In the genomic region with DNA sequence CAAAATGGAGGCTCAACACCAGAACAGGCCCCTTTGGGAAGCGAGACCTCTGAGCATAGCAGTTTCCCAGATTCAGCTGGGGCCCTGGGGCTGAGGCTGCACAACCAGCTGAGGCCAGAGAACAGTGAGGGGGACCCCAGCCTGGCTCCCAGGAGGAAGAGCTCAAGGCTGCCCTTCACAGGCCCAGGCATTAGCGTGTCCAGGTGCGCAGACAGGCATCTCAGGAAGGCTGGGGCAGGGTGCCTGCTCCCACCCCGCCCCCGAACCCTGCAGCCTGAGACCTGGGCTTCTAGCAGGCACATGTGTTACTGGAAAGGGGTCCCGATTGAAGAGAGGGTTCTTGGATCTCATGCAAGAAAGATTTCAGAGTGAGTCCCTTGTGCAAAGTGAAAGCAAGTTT, we compare ENCODE assay signal across 20 cellular contexts. TPM values are rescaled to one million over a fixed set of nuclear protein-coding genes. Genes with fewer than 3 reads are reported as not detected.
DNase-seq lines count a peak whose midpoint lies in the region; FAIRE-seq and TF ChIP-seq lines count a peak whose summit lies in the region.
"Had no signal": no experiment of that assay in that cellular context is flagged by ENCODE, and none has a peak within 500 bp of the region (broad histone marks: within the 10 kb centered on the region; RNA-seq: fewer than 3 reads in every experiment).

No MANE protein-coding gene starts in this region.

- H3K9me3 ChIP-seq in HUES6 (ENCODE audit: control insufficient read depth, insufficient read depth, low read depth, low read length) = 0 out of 2 replicates have a peak, but pooled peaks cover 1% of the 10 kb centered on the region
- H3K9me3 ChIP-seq in endodermal cell (ENCODE audit: control insufficient read depth, low read length) = no peaks in the 10 kb centered on the region
- H3K9me3 ChIP-seq in trophoblast cell (ENCODE audit: insufficient read depth, low read depth, low read length) = peaks cover 1% of the 10 kb centered on the region
- H3K9me3 ChIP-seq: Caco-2 had no signal

- H3K79me1 ChIP-seq in trophoblast cell (ENCODE audit: low read length) = no peaks in the 10 kb centered on the region

- H3K4me2 ChIP-seq in trophoblast cell (ENCODE audit: low read length) = no peak overlapping the region

- H3K4me3 ChIP-seq in HUES6 (ENCODE audit: low read depth, low read length) (no peak overlapping the region), endodermal cell (ENCODE audit: low read length) (no peak overlapping the region), trophoblast cell (ENCODE audit: low read depth, low read length) (no peak overlapping the region)

- no peaks in the 10 kb centered on the region for H3K9me3 Mint-ChIP-seq in endodermal cell
- H3K9me3 Mint-ChIP-seq: CD4-positive, alpha-beta T cell had no signal

- peak overlapping the region; percentile 68 for H4K91ac ChIP-seq in trophoblast cell (ENCODE audit: low read depth, low read length)

- no peaks in the 10 kb centered on the region for H3K36me3 ChIP-seq in HUES6 (ENCODE audit: control insufficient read depth, insufficient read depth, low read length)
- no peaks in the 10 kb centered on the region for H3K36me3 ChIP-seq in endodermal cell (ENCODE audit: control insufficient read depth, insufficient read depth, low read length)
- no peaks in the 10 kb centered on the region for H3K36me3 ChIP-seq in trophoblast cell (ENCODE audit: control insufficient read depth in 1 of 2, insufficient read depth in 2 of 2, low read length in 2 of 2)

- H3K4me1 ChIP-seq in HUES6 (ENCODE audit: control insufficient read depth, insufficient read depth, low read length) (peaks cover 17% of the 10 kb centered on the region), endodermal cell (ENCODE audit: control insufficient read depth, insufficient read depth, low read length) (no peaks in the 10 kb centered on the region), trophoblast cell (ENCODE audit: control insufficient read depth in 1 of 2, insufficient read depth in 2 of 2, low read length in 2 of 2) (peaks cover 0 to 2% of the 10 kb centered on the region in 2 experiments)
- H3K4me1 ChIP-seq: Caco-2 had no signal

- FAIRE-seq in RCC 7860 (lab: Jason Lieb, UNC) = no peak
- FAIRE-seq: D721Med, GM12892, GM18507, H54 had no signal

- no peak overlapping the region for H3K27ac Mint-ChIP-seq in endodermal cell
- H3K27ac Mint-ChIP-seq: CD4-positive, alpha-beta T cell had no signal

- TF ChIP-seq CTCF in endodermal cell (conservative IDR thresholded peaks at IDR 0.05) = no peak

- H3K27me3 Mint-ChIP-seq in endodermal cell (ENCODE audit: insufficient read depth) = no peaks in the 10 kb centered on the region
- H3K27me3 Mint-ChIP-seq: CD4-positive, alpha-beta T cell had no signal

- no peak overlapping the region for H2AK5ac ChIP-seq in trophoblast cell (ENCODE audit: low read length)

- no peak overlapping the region for H4K8ac ChIP-seq in trophoblast cell (ENCODE audit: low read depth, low read length)

- peak overlapping the region; percentile 19; the same call in 1 of the 2 replicates for H3K27ac ChIP-seq in HUES6 (ENCODE audit: low read depth, low read length)
- H3K27ac ChIP-seq in endodermal cell (ENCODE audit: low read depth, low read length) = peak overlapping the region; percentile 42
- no peak overlapping the region for H3K27ac ChIP-seq in trophoblast cell (ENCODE audit: low read depth, low read length)

- H3K4ac ChIP-seq in trophoblast cell (ENCODE audit: low read depth, low read length) = no peak overlapping the region

- H2BK5ac ChIP-seq in trophoblast cell (ENCODE audit: low read depth, low read length, poor library complexity) = no peak overlapping the region

- H2BK12ac ChIP-seq in trophoblast cell (ENCODE audit: low read length) = no peak overlapping the region

- peak overlapping the region; percentile 5 for H3K14ac ChIP-seq in trophoblast cell (ENCODE audit: low read length)

- peak overlapping the region; percentile 54 for H3K18ac ChIP-seq in trophoblast cell (ENCODE audit: low read length)

- H3K27me3 ChIP-seq in HUES6 (ENCODE audit: control insufficient read depth, insufficient read depth, low read length) (no peaks in the 10 kb centered on the region), endodermal cell (ENCODE audit: control insufficient read depth, insufficient read depth, low read length, poor library complexity, severe bottlenecking) (no peaks in the 10 kb centered on the region), trophoblast cell (ENCODE audit: insufficient read depth, low read length) (no peaks in the 10 kb centered on the region)

- H4K12ac ChIP-seq in trophoblast cell (ENCODE audit: low read depth, low read length) = no peak overlapping the region

- H3K36me3 Mint-ChIP-seq in endodermal cell (ENCODE audit: low read depth) = no peaks in the 10 kb centered on the region

- no peak overlapping the region for H3K23ac ChIP-seq in trophoblast cell (ENCODE audit: low read length)

- DNase-seq in activated effector memory CD4-positive, alpha-beta T cell treated with anti-CD3 and anti-CD28 coated beads, Interleukin-2, amount 50 U/mL, for 16 hours = peak; percentile 24
- no peak for DNase-seq in activated effector memory CD4-positive, alpha-beta T cell treated with Interleukin-2 at 50 U/mL for 16 hours
- DNase-seq in endodermal cell (no peak), trophoblast cell (no peak), NCI-H2107 (lab: John Stamatoyannopoulos, UW) (no peak), NCI-H1105 (lab: John Stamatoyannopoulos, UW) (no peak), RCC 7860 (ENCODE audit: low spot score) (no peak)
- DNase-seq: 8988T, C1 segment of cervical spinal cord, Caco-2, DMS153, DMS79, GDM1, KG1 had no signal

- no peak overlapping the region for H2AFZ ChIP-seq in trophoblast cell (ENCODE audit: insufficient read depth, low read length, poor library complexity)

- 89 to 94% methylated on average over 5 to 6 of the region's 6 CpGs for WGBS in endodermal cell (ENCODE audit: insufficient coverage in 1 of 2, insufficient read length in 1 of 2), 2 experiments
- no CpG with 5 or more reads among the region's 6 CpGs for WGBS in trophoblast cell (ENCODE audit: extremely low coverage, insufficient coverage, insufficient read length)

- H3K4me3 Mint-ChIP-seq in endodermal cell = no peak overlapping the region
- H3K4me3 Mint-ChIP-seq: CD4-positive, alpha-beta T cell had no signal

- no peak overlapping the region for H2BK120ac ChIP-seq in trophoblast cell (ENCODE audit: insufficient read depth, low read length, poor library complexity)

- no peak overlapping the region for H3K9ac ChIP-seq in HUES6 (ENCODE audit: low read length)
- no peak overlapping the region for H3K9ac ChIP-seq in endodermal cell (ENCODE audit: extremely low read depth, low read length, poor library complexity, severe bottlenecking)
- H3K9ac ChIP-seq in trophoblast cell (ENCODE audit: low read length) = no peak overlapping the region

- H3K79me2 ChIP-seq in trophoblast cell (ENCODE audit: control insufficient read depth, insufficient read depth, low read length, poor library complexity) = no peaks in the 10 kb centered on the region

- peaks cover 7% of the 10 kb centered on the region for H3K4me1 Mint-ChIP-seq in endodermal cell

RNA-seq across cellular contexts. Expression of a gene that starts 27.2 kb away (rescaled TPM):
- 100 to 1,000 TPM; 423 to 503 TPM for total RNA-seq in endodermal cell
- polyA plus RNA-seq in endodermal cell (2013, experiment 1 of 2) = 367 TPM
- 378 TPM for polyA plus RNA-seq in endodermal cell (2013, experiment 2 of 2)
- 518 and 520 TPM in 2 replicates for polyA plus RNA-seq in trophoblast cell (2013)
